In the genomic region with DNA sequence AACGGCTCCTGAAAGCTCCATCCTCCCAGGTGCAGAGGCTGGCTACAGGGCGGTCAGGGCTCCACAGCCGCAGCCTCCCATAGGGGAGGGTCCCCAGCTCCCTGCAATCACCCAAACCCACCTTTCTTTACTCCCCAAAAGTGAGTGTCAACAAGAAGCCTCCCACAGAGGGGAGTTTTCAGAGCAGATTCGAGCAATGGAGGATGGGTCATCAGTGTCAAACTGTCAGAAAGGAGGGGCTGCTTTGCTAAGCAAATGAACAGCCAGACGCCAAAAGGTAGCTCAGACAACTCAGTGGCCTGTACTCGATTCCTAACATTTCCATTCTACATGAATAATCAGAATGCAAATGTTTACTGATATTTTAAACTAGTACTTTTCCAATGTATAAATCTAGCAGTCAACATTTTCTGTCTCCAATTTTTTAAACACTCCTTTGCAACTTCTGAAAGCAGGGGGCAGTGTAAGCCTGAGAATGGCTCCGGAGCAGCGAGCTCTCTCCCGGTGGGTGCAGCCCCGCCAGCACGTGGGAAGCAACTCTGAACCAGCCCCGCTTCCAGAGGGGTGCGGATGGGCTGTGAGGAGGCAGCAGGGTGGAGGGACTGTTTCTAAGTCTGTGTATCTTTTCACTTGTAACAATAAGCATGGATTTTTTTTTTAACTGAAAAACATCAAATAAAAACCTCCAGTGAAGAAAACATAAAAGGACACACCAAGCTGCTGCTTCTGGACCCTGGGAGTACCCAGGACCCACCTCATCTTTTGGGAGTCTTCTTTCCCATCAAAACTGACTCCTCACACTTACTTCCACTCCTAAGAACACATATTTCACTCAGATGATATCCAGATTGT, we compare ENCODE assay signal across 9 cellular contexts. TPM values are rescaled to one million over a fixed set of nuclear protein-coding genes. Genes with fewer than 3 reads are reported as not detected.
DNase-seq lines count a peak whose midpoint lies in the region; ATAC-seq, FAIRE-seq and TF ChIP-seq lines count a peak whose summit lies in the region.
"Had no signal": no experiment of that assay in that cellular context is flagged by ENCODE, and none has a peak within 500 bp of the region (broad histone marks: within the 10 kb centered on the region; RNA-seq: fewer than 3 reads in every experiment).

No MANE protein-coding gene starts in this region.

- H3K9ac ChIP-seq in NT2/D1 (ENCODE audit: insufficient read length, low read depth), result peak overlapping the region; percentile 36

- H3K9me3 ChIP-seq in NT2/D1 (ENCODE audit: insufficient read depth, low read length) (no peaks in the 10 kb centered on the region), stomach (no peaks in the 10 kb centered on the region)

- no peak overlapping the region for H3K27ac ChIP-seq in stomach
- H3K27ac ChIP-seq: skin epidermis had no signal

- no peak for TF ChIP-seq POLR2A in stomach (IDR thresholded peaks at IDR 0.05)

- intact Hi-C loops in stomach (cut with DNase I; ENCODE audit: low total_unique reads), result loop anchor here (5.0 kb wide), 1 partner anchor 122 kb away; no protein-coding TSS in a partner anchor

- ATAC-seq in esophagus mucosa (peak; percentile 55), naive B cell (ENCODE audit: low read depth in 2 of 2) (peak; percentile 64 to 72), GM21717 (IDR thresholded peaks at IDR 0.05; ENCODE audit: unreplicated experiment) (no peak)

- no peak overlapping the region for H3K4me3 Mint-ChIP-seq in naive B cell

- POLR2A ChIA-PET in AG04449 (lab: Yijun Ruan, JAX), result no interaction called here

- 26 to 32% (median 31%) methylated on average over 13 of the region's 13 CpGs for WGBS in stomach, 5 donors

- CTCF ChIA-PET in AG04449 (lab: Yijun Ruan, JAX), result interaction anchor here (0.6 to 7.2 kb wide), 40 partner anchors 9 to 606 kb away, joined by 3 to 134 read pairs (median 4); a partner anchor contains a TSS

- H3K27me3 ChIP-seq in NT2/D1 (ENCODE audit: insufficient read depth, insufficient read length), result no peaks in the 10 kb centered on the region
- H3K27me3 ChIP-seq in stomach, result no peaks in the 10 kb centered on the region

- no peaks in the 10 kb centered on the region for H3K9me3 Mint-ChIP-seq in naive B cell

- H3K4me1 ChIP-seq in NT2/D1 (ENCODE audit: insufficient read depth, insufficient read length), result no peaks in the 10 kb centered on the region
- H3K4me1 ChIP-seq in stomach, result peaks cover 0 to 19% (median 9%) of the 10 kb centered on the region in 4 donors

- H3K27ac Mint-ChIP-seq in naive B cell, result peak overlapping the region in 2 of 6 donors; percentile 5 to 24

- H3K4me1 Mint-ChIP-seq in naive B cell, result peaks cover 8 to 23% (median 9%) of the 10 kb centered on the region in 3 donors

- TF ChIP-seq CTCF in AG04449 (IDR thresholded peaks at IDR 0.05; ENCODE audit: insufficient read depth, low read length, missing control alignments) (peak; percentile 44), stomach (IDR thresholded peaks at IDR 0.05) (peak in 5 of 7 experiments; percentile 34 to 69 (median 64))

- no peak overlapping the region for H3K4me3 ChIP-seq in AG04449 (ENCODE audit: low read depth, low read length)
- no peak overlapping the region for H3K4me3 ChIP-seq in NT2/D1 (ENCODE audit: insufficient read length, low read depth)
- H3K4me3 ChIP-seq in stomach, result no peak overlapping the region
- H3K4me3 ChIP-seq: skin epidermis had no signal

- peaks cover 9 to 14% of the 10 kb centered on the region in 2 donors for H3K36me3 Mint-ChIP-seq in naive B cell

- DNase-seq in AG04449 (ENCODE audit: low read depth, low spot score) (no peak), GM19239 (ENCODE audit: insufficient read length, low spot score) (peak; percentile 78), NT2/D1 (ENCODE audit: low read depth, low spot score) (peak; percentile 44), activated T-cell treated with anti-CD3 and anti-CD28 coated beads for 4 hours (peak; percentile 49), naive B cell (peak; percentile 56), stomach (peak; percentile 51)

- FAIRE-seq in GM19239 (lab: Jason Lieb, UNC), result peak; percentile 18

- no peaks in the 10 kb centered on the region for H3K27me3 Mint-ChIP-seq in naive B cell

- no peak for TF ChIP-seq EP300 in stomach (IDR thresholded peaks at IDR 0.05)

- H3K36me3 ChIP-seq in NT2/D1 (ENCODE audit: insufficient read depth, insufficient read length, low read length) (peaks cover 77% of the 10 kb centered on the region), stomach (peaks cover 50 to 79% (median 75%) of the 10 kb centered on the region in 4 donors)

RNA-seq across cellular contexts. Expression of a gene that starts 54.9 kb away (rescaled TPM):
- total RNA-seq in esophagus mucosa (7.7 TPM), stomach (10 to 100 TPM in 4 of 5 donors, 1 to 10 TPM in 1; 9.5 to 33.9 (median 22.6) TPM)
- polyA plus RNA-seq in naive B cell (ENCODE audit: low read depth in 6 of 6) (1 to 10 TPM; 1.3 to 4.2 (median 1.8) TPM), stomach (1 to 10 TPM; 3.2 to 4.3 (median 3.8) TPM)
